In genomic region chr1:85228952-85229351, GRCh38 we compare ENCODE assay signal across 27 cellular contexts.
"Had no signal": no experiment of that assay in that cellular context is flagged by ENCODE, and none has a peak within 500 bp of the region (broad histone marks: within the 10 kb centered on the region; RNA-seq: fewer than 3 reads in every experiment).

No MANE protein-coding gene starts in this region.

- H3K4me3 ChIP-seq: adrenal gland, body of pancreas, coronary artery, dorsolateral prefrontal cortex, upper lobe of left lung, vagina had no signal

- H3K27ac ChIP-seq: adrenal gland, coronary artery, dorsolateral prefrontal cortex, upper lobe of left lung, vagina had no signal

- H3K36me3 Mint-ChIP-seq: activated CD8-positive, alpha-beta memory T cell treated with anti-CD3 and anti-CD28 coated beads, Interleukin-2, amount 10 ng/mL, durations not matched to agents 7 days and 5 days; activated naive CD8-positive, alpha-beta T cell; natural killer cell treated with Interleukin-12 subunit alpha and Interleukin-12 subunit beta and Interleukin-15 and Interleukin-18, amount 100 ng/mL, for 72 hours; stimulated activated memory B cell treated with anti-CD40 and anti-IgM and Interleukin-4, amounts not matched to agents 10 μg/mL and 1 μg/mL and 100 μg/mL, for 72 hours had no signal

- DNase-seq: activated CD4-positive, alpha-beta T cell treated with anti-CD3 and anti-CD28 coated beads for 36 hours; activated CD4-positive, CD25-positive, alpha-beta regulatory T cell; activated CD8-positive, alpha-beta memory T cell treated with anti-CD3 and anti-CD28 coated beads, Interleukin-2, amount 10 ng/mL, durations not matched to agents 7 days and 5 days; activated CD8-positive, alpha-beta T cell treated with anti-CD3 and anti-CD28 coated beads, Interleukin-2, amount 10 ng/mL, durations not matched to agents 7 days and 5 days; activated naive CD4-positive, alpha-beta T cell; activated T-cell treated with anti-CD3 and anti-CD28 coated beads, Interleukin-2, amount 50 U/mL, for 48 hours; aorta; body of pancreas; dorsolateral prefrontal cortex; effector memory CD8-positive, alpha-beta T cell; foreskin melanocyte; posterior cingulate gyrus; stimulated activated CD4-positive, alpha-beta T cell treated with anti-CD3 and anti-CD28 coated beads, Interleukin-1b, Interleukin-23, amount 100 ng/mL, for 48 hours; stimulated activated CD4-positive, alpha-beta T cell treated with anti-CD3 and anti-CD28 coated beads, Interleukin-4, amount 100 ng/mL, for 4 hours; stimulated activated CD8-positive, alpha-beta memory T cell treated with anti-CD3 and anti-CD28 coated beads, Interleukin-4, amount 100 ng/mL, for 48 hours; stimulated activated naive CD8-positive, alpha-beta T cell treated with anti-CD3 and anti-CD28 coated beads, Interleukin-15, amount 100 ng/mL, for 72 hours; substantia nigra; T-helper 1 cell; upper lobe of left lung had no signal

- H3K9me3 Mint-ChIP-seq: activated T-helper 2 cell treated with anti-CD3 and anti-CD28 coated beads, Interferon-gamma antibody, Interleukin-2, Interleukin-4, amounts not matched to agents 10 μg/mL and 5 μg/mL and 100 μg/mL, durations not matched to agents 14 hours and 24 hours and 36 hours; effector memory CD8-positive, alpha-beta T cell; natural killer cell treated with Interleukin-12 subunit alpha and Interleukin-12 subunit beta and Interleukin-15 and Interleukin-18, amount 100 ng/mL, for 72 hours; stimulated activated memory B cell treated with anti-CD40 and anti-IgM and Interleukin-4, amounts not matched to agents 10 μg/mL and 1 μg/mL and 100 μg/mL, for 72 hours; stimulated activated naive CD8-positive, alpha-beta T cell treated with anti-CD3 and anti-CD28 coated beads, Interleukin-15, amount 100 ng/mL, for 72 hours had no signal

- H3K4me3 Mint-ChIP-seq: activated CD4-positive, alpha-beta T cell treated with anti-CD3 and anti-CD28 coated beads for 36 hours; activated CD8-positive, alpha-beta memory T cell treated with anti-CD3 and anti-CD28 coated beads, Interleukin-2, amount 10 ng/mL, durations not matched to agents 7 days and 5 days; activated CD8-positive, alpha-beta T cell treated with anti-CD3 and anti-CD28 coated beads, Interleukin-2, amount 10 ng/mL, durations not matched to agents 7 days and 5 days; activated naive CD8-positive, alpha-beta T cell; effector memory CD8-positive, alpha-beta T cell; natural killer cell treated with Interleukin-12 subunit alpha and Interleukin-12 subunit beta and Interleukin-15 and Interleukin-18, amount 100 ng/mL, for 72 hours; stimulated activated memory B cell treated with anti-CD40 and anti-IgM and Interleukin-4, amounts not matched to agents 10 μg/mL and 1 μg/mL and 100 μg/mL, for 72 hours; stimulated activated naive CD8-positive, alpha-beta T cell treated with anti-CD3 and anti-CD28 coated beads, Interleukin-15, amount 100 ng/mL, for 72 hours had no signal

- H3K4me1 ChIP-seq: adrenal gland had no signal

- H3K4me1 Mint-ChIP-seq: activated CD4-positive, alpha-beta T cell treated with anti-CD3 and anti-CD28 coated beads for 36 hours; activated CD8-positive, alpha-beta memory T cell treated with anti-CD3 and anti-CD28 coated beads, Interleukin-2, amount 10 ng/mL, durations not matched to agents 7 days and 5 days; stimulated activated memory B cell treated with anti-CD40 and anti-IgM and Interleukin-4, amounts not matched to agents 10 μg/mL and 1 μg/mL and 100 μg/mL, for 72 hours had no signal

- ATAC-seq: activated CD4-positive, alpha-beta T cell treated with anti-CD3 and anti-CD28 coated beads for 36 hours; activated CD8-positive, alpha-beta memory T cell treated with anti-CD3 and anti-CD28 coated beads, Interleukin-2, amount 10 ng/mL, durations not matched to agents 7 days and 5 days; activated CD8-positive, alpha-beta T cell treated with anti-CD3 and anti-CD28 coated beads, Interleukin-2, amount 10 ng/mL, durations not matched to agents 7 days and 5 days; effector memory CD8-positive, alpha-beta T cell; natural killer cell treated with Interleukin-12 subunit alpha and Interleukin-12 subunit beta and Interleukin-15 and Interleukin-18, amount 100 ng/mL, for 72 hours; sciatic nerve; stimulated activated memory B cell treated with anti-CD40 and anti-IgM and Interleukin-4, amounts not matched to agents 10 μg/mL and 1 μg/mL and 100 μg/mL, for 72 hours; stimulated activated naive CD8-positive, alpha-beta T cell treated with anti-CD3 and anti-CD28 coated beads, Interleukin-15, amount 100 ng/mL, for 72 hours had no signal

- H3K27ac Mint-ChIP-seq: activated CD4-positive, alpha-beta T cell treated with anti-CD3 and anti-CD28 coated beads for 36 hours; activated CD8-positive, alpha-beta memory T cell treated with anti-CD3 and anti-CD28 coated beads, Interleukin-2, amount 10 ng/mL, durations not matched to agents 7 days and 5 days; activated CD8-positive, alpha-beta T cell treated with anti-CD3 and anti-CD28 coated beads, Interleukin-2, amount 10 ng/mL, durations not matched to agents 7 days and 5 days; activated naive CD8-positive, alpha-beta T cell; activated T-helper 2 cell treated with anti-CD3 and anti-CD28 coated beads, Interferon-gamma antibody, Interleukin-2, Interleukin-4, amounts not matched to agents 10 μg/mL and 5 μg/mL and 100 μg/mL, durations not matched to agents 14 hours and 24 hours and 36 hours; effector memory CD8-positive, alpha-beta T cell; natural killer cell treated with Interleukin-12 subunit alpha and Interleukin-12 subunit beta and Interleukin-15 and Interleukin-18, amount 100 ng/mL, for 72 hours; stimulated activated memory B cell treated with anti-CD40 and anti-IgM and Interleukin-4, amounts not matched to agents 10 μg/mL and 1 μg/mL and 100 μg/mL, for 72 hours; stimulated activated naive CD8-positive, alpha-beta T cell treated with anti-CD3 and anti-CD28 coated beads, Interleukin-15, amount 100 ng/mL, for 72 hours had no signal

- H3K27me3 Mint-ChIP-seq: activated CD4-positive, alpha-beta T cell treated with anti-CD3 and anti-CD28 coated beads for 36 hours; stimulated activated memory B cell treated with anti-CD40 and anti-IgM and Interleukin-4, amounts not matched to agents 10 μg/mL and 1 μg/mL and 100 μg/mL, for 72 hours; stimulated activated naive CD8-positive, alpha-beta T cell treated with anti-CD3 and anti-CD28 coated beads, Interleukin-15, amount 100 ng/mL, for 72 hours had no signal

- H3K27me3 ChIP-seq: adrenal gland, body of pancreas, upper lobe of left lung, vagina had no signal

- H3K9me3 ChIP-seq: adrenal gland, body of pancreas, upper lobe of left lung, vagina had no signal

- H3K36me3 ChIP-seq: adrenal gland, upper lobe of left lung, vagina had no signal
